11 cellular contexts compared by ENCODE assay signal in genomic region chr1:16139473-16139962, GRCh38. TPM values are rescaled to one million over a fixed set of nuclear protein-coding genes. Genes with fewer than 3 reads are reported as not detected.
DNase-seq lines count a peak whose midpoint lies in the region; ATAC-seq and TF ChIP-seq lines count a peak whose summit lies in the region.
"Had no signal": no experiment of that assay in that cellular context is flagged by ENCODE, and none has a peak within 500 bp of the region (broad histone marks: within the 10 kb centered on the region; RNA-seq: fewer than 3 reads in every experiment).

No MANE protein-coding gene starts in this region.

- H3K27ac Mint-ChIP-seq in chondrocyte (ENCODE audit: unreplicated experiment) (peak overlapping the region; percentile 88), neural crest cell (ENCODE audit: unreplicated experiment) (peak overlapping the region; percentile 37)

- TF ChIP-seq POLR2A in testis (IDR thresholded peaks at IDR 0.05), result no peak

- H3K27me3 Mint-ChIP-seq in chondrocyte (ENCODE audit: low read depth) (no peaks in the 10 kb centered on the region), neural crest cell (ENCODE audit: low read depth) (no peaks in the 10 kb centered on the region)

- 80 to 81% methylated on average over 3 of the region's 3 CpGs for WGBS in testis, 2 donors

- no peak for TF ChIP-seq CTCF in chondrocyte (IDR thresholded peaks at IDR 0.05)
- TF ChIP-seq CTCF in neural crest cell (conservative IDR thresholded peaks at IDR 0.05), result no peak
- TF ChIP-seq CTCF in testis (IDR thresholded peaks at IDR 0.05), result no peak

- H3K4me1 ChIP-seq in testis, result peaks cover 43% of the 10 kb centered on the region
- H3K4me1 ChIP-seq: HAP-1 had no signal

- H3K4me1 Mint-ChIP-seq in chondrocyte (ENCODE audit: low read depth) (peaks cover 51% of the 10 kb centered on the region), neural crest cell (peaks cover 27% of the 10 kb centered on the region)

- H3K36me3 ChIP-seq in MG63 (peaks cover 92% of the 10 kb centered on the region), testis (ENCODE audit: low read depth, missing control alignments) (no peaks in the 10 kb centered on the region)

- no peaks in the 10 kb centered on the region for H3K27me3 ChIP-seq in MG63
- H3K27me3 ChIP-seq in testis, result no peaks in the 10 kb centered on the region

- no peaks in the 10 kb centered on the region for H3K9me3 Mint-ChIP-seq in chondrocyte (ENCODE audit: low read depth)
- no peaks in the 10 kb centered on the region for H3K9me3 Mint-ChIP-seq in neural crest cell

- intact Hi-C loops in left colon (cut with DNase I, micrococcal nuclease), result no loop called here
- intact Hi-C loops in testis (cut with DNase I; ENCODE audit: low total_unique reads), result no loop called here

- peak; percentile 96 for DNase-seq in Daoy (ENCODE audit: low read depth)
- DNase-seq in MG63, result peak; percentile 78
- no peak for DNase-seq in chondrocyte (ENCODE audit: low spot score)
- DNase-seq in neural crest cell (ENCODE audit: low read depth, low spot score), result no peak
- DNase-seq in left colon, result no peak
- DNase-seq in testis, result no peak
- DNase-seq: cortex of kidney, NCI-H2029 treated with DMSO at 0.1 percent for 48 hours had no signal

- H3K9me3 ChIP-seq in MG63, result no peaks in the 10 kb centered on the region
- no peaks in the 10 kb centered on the region for H3K9me3 ChIP-seq in testis
- H3K9me3 ChIP-seq: HAP-1 had no signal

- ATAC-seq in HG03025 (IDR thresholded peaks at IDR 0.05; ENCODE audit: low FRiP score, unreplicated experiment) (no peak), left colon (no peak), HG03354 (IDR thresholded peaks at IDR 0.05; ENCODE audit: poor library complexity, severe bottlenecking, unreplicated experiment) (no peak)

- no peak overlapping the region for H3K27ac ChIP-seq in testis

- no peak overlapping the region for H3K4me3 ChIP-seq in MG63
- no peak overlapping the region for H3K4me3 ChIP-seq in testis
- H3K4me3 ChIP-seq: HAP-1 had no signal

- H3K36me3 Mint-ChIP-seq in chondrocyte (ENCODE audit: low read depth) (peaks cover 18% of the 10 kb centered on the region), neural crest cell (ENCODE audit: low read depth) (peaks cover 5% of the 10 kb centered on the region)

- H3K4me3 Mint-ChIP-seq in chondrocyte (ENCODE audit: unreplicated experiment), result no peak overlapping the region
- no peak overlapping the region for H3K4me3 Mint-ChIP-seq in neural crest cell

RNA-seq across cellular contexts. Expression of gene EPHA2, which starts 16.4 kb away (rescaled TPM):
- 50.8 and 67.7 TPM in 2 replicates for total RNA-seq in Daoy (2014; rRNA removed; shearing (Covaris generic))
- 68.4 and 80.5 TPM in 2 replicates for total RNA-seq in MG63 (2014; rRNA removed; shearing (Covaris generic); ENCODE audit: low replicate concordance)
- total RNA-seq in chondrocyte (38.5 to 47.4 TPM (median 40.0 TPM) in 3 replicates), neural crest cell (21.7 and 25.0 TPM in 2 replicates), left colon (10 to 100 TPM; 44.3 to 48.1 TPM), testis (10 to 100 TPM in 1 of 2 donors, 1 to 10 TPM in 1; 5.7 to 14.1 TPM)
- 5.1 TPM for polyA plus RNA-seq in testis (ENCODE audit: insufficient read depth, low read depth, low replicate concordance)

Comparison
In these comparisons a context has a peak if more than half of its experiments do, and no peak if none do; other contexts are left out.
1. DNase-seq: peak in Daoy (single experiment) and MG63 (single experiment); none in chondrocyte (single experiment), neural crest cell (single experiment), left colon (0 of 2) and testis (single experiment).